In the genomic region with DNA sequence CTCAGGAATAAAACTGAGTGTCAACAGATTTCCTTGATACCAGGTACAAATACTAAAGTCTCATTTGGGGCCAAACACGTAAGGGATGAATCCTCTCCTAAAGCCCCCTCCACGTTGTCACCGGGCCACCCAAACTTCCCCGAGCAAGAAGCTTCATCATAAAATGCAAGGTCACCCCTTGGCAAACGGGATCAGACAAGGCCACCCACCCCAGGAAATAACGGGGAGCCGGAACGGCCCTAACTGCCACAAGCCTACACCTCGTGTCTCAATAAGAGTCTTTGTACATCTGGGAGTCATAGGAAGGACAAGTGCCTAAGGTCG, we compare ENCODE assay signal across 8 cellular contexts. TPM values are rescaled to one million over a fixed set of nuclear protein-coding genes. Genes with fewer than 3 reads are reported as not detected.
DNase-seq lines count a peak whose midpoint lies in the region; ATAC-seq and TF ChIP-seq lines count a peak whose summit lies in the region.

No MANE protein-coding gene starts in this region.

- H3K18ac ChIP-seq in neuronal stem cell (ENCODE audit: low read length), result no peak overlapping the region

- peaks cover 61% of the 10 kb centered on the region for H3K79me2 ChIP-seq in OCI-LY3 (ENCODE audit: low read length)

- no peak overlapping the region for H4K8ac ChIP-seq in neuronal stem cell (ENCODE audit: low read depth, low read length)

- peaks cover 34% of the 10 kb centered on the region for H3K79me1 ChIP-seq in neuronal stem cell (ENCODE audit: low read depth, low read length)

- H2BK5ac ChIP-seq in neuronal stem cell (ENCODE audit: low read length), result no peak overlapping the region

- peaks cover 48% of the 10 kb centered on the region for H3K36me3 ChIP-seq in CD8-positive, alpha-beta T cell (ENCODE audit: insufficient read depth, low read length)
- H3K36me3 ChIP-seq in OCI-LY3 (replicated peaks; ENCODE audit: low read depth, low read length) (peaks cover 56% of the 10 kb centered on the region), neuronal stem cell (replicated peaks in 1 of 2; ENCODE audit: control insufficient read depth in 2 of 2, insufficient read depth in 2 of 2, low read length in 2 of 2) (peaks cover 48 to 52% of the 10 kb centered on the region in 2 donors)

- H2AFZ ChIP-seq in OCI-LY3 (ENCODE audit: low read depth, low read length), result no peak overlapping the region
- no peak overlapping the region for H2AFZ ChIP-seq in neuronal stem cell (ENCODE audit: low read length)

- H3K27ac ChIP-seq in CD8-positive, alpha-beta T cell (ENCODE audit: low read depth, low read length), result peak overlapping the region; percentile 83
- peak overlapping the region; percentile 76 for H3K27ac ChIP-seq in OCI-LY3 (ENCODE audit: low read length)
- peak overlapping the region; percentile 36 for H3K27ac ChIP-seq in neuronal stem cell (replicated peaks; ENCODE audit: low read length)

- no peak overlapping the region for H3K14ac ChIP-seq in neuronal stem cell (ENCODE audit: low read length)

- H3K4ac ChIP-seq in neuronal stem cell (ENCODE audit: low read length), result no peak overlapping the region

- no peak overlapping the region for H3K23ac ChIP-seq in neuronal stem cell (ENCODE audit: low read depth, low read length, poor library complexity)

- no peak overlapping the region for H2BK15ac ChIP-seq in neuronal stem cell (ENCODE audit: low read length)

- H3K4me3 Mint-ChIP-seq in CD8-positive, alpha-beta T cell, result peak overlapping the region; percentile 92

- H2AK5ac ChIP-seq in neuronal stem cell (ENCODE audit: low read depth, low read length), result no peak overlapping the region

- peaks cover 52% of the 10 kb centered on the region for H3K4me1 ChIP-seq in CD8-positive, alpha-beta T cell (ENCODE audit: insufficient read depth, low read length)
- H3K4me1 ChIP-seq in OCI-LY3 (ENCODE audit: low read length) (peaks cover 31% of the 10 kb centered on the region), neuronal stem cell (ENCODE audit: control insufficient read depth in 2 of 2, insufficient read depth in 1 of 2, low read depth in 1 of 2, low read length in 2 of 2) (peaks cover 13 to 28% of the 10 kb centered on the region in 2 donors)

- no peaks in the 10 kb centered on the region for H3K9me3 Mint-ChIP-seq in CD8-positive, alpha-beta T cell

- H3K9me3 ChIP-seq in CD8-positive, alpha-beta T cell (ENCODE audit: low read length), result no peaks in the 10 kb centered on the region
- H3K9me3 ChIP-seq in OCI-LY3 (ENCODE audit: insufficient read depth, low read length) (no peaks in the 10 kb centered on the region), neuronal stem cell (replicated peaks in 1 of 2; ENCODE audit: control insufficient read depth in 2 of 2, insufficient read depth in 1 of 2, low read depth in 1 of 2, low read length in 2 of 2) (no peaks in the 10 kb centered on the region)

- no peak overlapping the region for H2BK12ac ChIP-seq in neuronal stem cell (ENCODE audit: low read length)

- CTCF ChIA-PET in CD8-positive, alpha-beta T cell (lab: Charles Lee), result no interaction called here

- no CpG with 5 or more reads among the region's 10 CpGs for WGBS in neuronal stem cell (ENCODE audit: extremely low coverage in 2 of 2, insufficient read length in 2 of 2, insufficient replicate concordance in 1 of 2), 2 donors

- H3K9ac ChIP-seq in OCI-LY3 (ENCODE audit: low read length) (peak overlapping the region; percentile 95), neuronal stem cell (ENCODE audit: low read depth, low read length, poor library complexity) (peak overlapping the region; percentile 93)

- H3K27me3 Mint-ChIP-seq in CD8-positive, alpha-beta T cell (ENCODE audit: low read depth), result no peaks in the 10 kb centered on the region

- no peak for DNase-seq in CD8-positive, alpha-beta T cell
- DNase-seq in epithelial cell of proximal tubule (ENCODE audit: low read depth) (no peak), neuronal stem cell (ENCODE audit: low spot score) (no peak), NCI-H2196 (lab: John Stamatoyannopoulos, UW; ENCODE audit: unreplicated experiment) (no peak), 8988T (no peak), omental fat pad (ENCODE audit: low spot score) (no peak)
- DNase-seq in stimulated activated CD4-positive, alpha-beta T cell treated with anti-CD3 and anti-CD28 coated beads, Interleukin-2, amount 100 ng/mL, for 48 hours, result no peak

- H3K36me3 Mint-ChIP-seq in CD8-positive, alpha-beta T cell, result peaks cover 56% of the 10 kb centered on the region

- H3K27ac Mint-ChIP-seq in CD8-positive, alpha-beta T cell, result peak overlapping the region; percentile 97

- ATAC-seq in CD8-positive, alpha-beta T cell, result peak; percentile 3
- no peak for ATAC-seq in omental fat pad (ENCODE audit: low FRiP score)

- H3K4me2 ChIP-seq in OCI-LY3 (ENCODE audit: low read length), result peak overlapping the region; percentile 95
- peak overlapping the region; percentile 44 for H3K4me2 ChIP-seq in neuronal stem cell (ENCODE audit: insufficient read depth, low read length, poor library complexity, severe bottlenecking)

- H3K4me1 Mint-ChIP-seq in CD8-positive, alpha-beta T cell (ENCODE audit: low read depth), result peaks cover 56% of the 10 kb centered on the region

- TF ChIP-seq CTCF in CD8-positive, alpha-beta T cell (IDR thresholded peaks at IDR 0.05), result no peak
- TF ChIP-seq CTCF in OCI-LY3 (IDR thresholded peaks at IDR 0.05; ENCODE audit: low read depth, low read length), result no peak
- no peak for TF ChIP-seq CTCF in epithelial cell of proximal tubule (conservative IDR thresholded peaks at IDR 0.05; ENCODE audit: low read depth, low read length)
- TF ChIP-seq CTCF in omental fat pad (IDR thresholded peaks at IDR 0.05), result no peak

- H4K91ac ChIP-seq in neuronal stem cell (ENCODE audit: low read depth, low read length, poor library complexity), result no peak overlapping the region

- no peak overlapping the region for H2BK120ac ChIP-seq in neuronal stem cell (ENCODE audit: low read depth, low read length)

- H3K27me3 ChIP-seq in CD8-positive, alpha-beta T cell (ENCODE audit: insufficient read depth, low read length), result no peaks in the 10 kb centered on the region
- H3K27me3 ChIP-seq in OCI-LY3 (ENCODE audit: low read depth, low read length) (no peaks in the 10 kb centered on the region), neuronal stem cell (ENCODE audit: control insufficient read depth in 3 of 3, insufficient read depth in 3 of 3, low read depth in 1 of 3, low read length in 3 of 3) (no peaks in the 10 kb centered on the region)

- POLR2A ChIA-PET in CD8-positive, alpha-beta T cell (lab: Charles Lee), result interaction anchor here (1.2 to 2.8 kb wide), 8 partner anchors 9 to 222 kb away, joined by 3 to 21 read pairs (median 8); partner anchors contain the start of genes DAPK3, MRPL54, PIAS4 and ZBTB7A

- peak overlapping the region; percentile 70 for H3K4me3 ChIP-seq in CD8-positive, alpha-beta T cell (ENCODE audit: low read depth, low read length)
- H3K4me3 ChIP-seq in OCI-LY3 (ENCODE audit: low read length), result peak overlapping the region; percentile 90
- peak overlapping the region; percentile 96 for H3K4me3 ChIP-seq in epithelial cell of proximal tubule (ENCODE audit: low read depth, low read length)
- H3K4me3 ChIP-seq in neuronal stem cell (ENCODE audit: low read length in 2 of 2), result peak overlapping the region; percentile 98

- intact Hi-C loops in CD8-positive, alpha-beta T cell (cut with DNase I, micrococcal nuclease), result loop anchor here in 1 of 2 experiments (2.0 kb wide), 1 partner anchor 14 kb away; the partner anchor contains the start of gene DAPK3

- H4K20me1 ChIP-seq in OCI-LY3 (ENCODE audit: insufficient read depth, low read length), result peaks cover 56% of the 10 kb centered on the region

RNA-seq across cellular contexts. Expression of gene EEF2, which starts 0.7 kb away (rescaled TPM):
- total RNA-seq in CD8-positive, alpha-beta T cell, result 1,000 to 10,000 TPM; 2,844 to 2,933 TPM
- total RNA-seq in epithelial cell of proximal tubule (1,327 and 1,998 TPM in 2 replicates), omental fat pad (1,000 to 10,000 TPM; 1,922 to 2,283 (median 2,030) TPM)
- polyA plus RNA-seq in neuronal stem cell (2013, experiment 1 of 2), result 2,427 TPM
- 2,458 TPM for polyA plus RNA-seq in neuronal stem cell (2013, experiment 2 of 2)

RNA-seq across cellular contexts. Expression of gene DAPK3, which starts 13.6 kb away (rescaled TPM):
- total RNA-seq in CD8-positive, alpha-beta T cell, result 10 to 100 TPM; 20.7 to 21.5 TPM
- total RNA-seq in epithelial cell of proximal tubule (112 and 124 TPM in 2 replicates), omental fat pad (10 to 100 TPM; 40.7 to 71.7 (median 56.9) TPM)
- 56.3 TPM for polyA plus RNA-seq in neuronal stem cell (2013, experiment 1 of 2)
- 55.0 TPM for polyA plus RNA-seq in neuronal stem cell (2013, experiment 2 of 2)

RNA-seq across cellular contexts. Expression of gene PIAS4, which starts 23.0 kb away (rescaled TPM):
- total RNA-seq in CD8-positive, alpha-beta T cell, result 10 to 100 TPM; 11.6 to 14.9 TPM
- 26.7 and 31.5 TPM in 2 replicates for total RNA-seq in epithelial cell of proximal tubule
- polyA plus RNA-seq in neuronal stem cell (2013, experiment 1 of 2), result 64.0 TPM
- polyA plus RNA-seq in neuronal stem cell (2013, experiment 2 of 2), result 61.2 TPM
- 10 to 100 TPM; 10.6 to 21.6 (median 11.2) TPM for total RNA-seq in omental fat pad

RNA-seq across cellular contexts. Expression of gene NMRK2, which starts 51.7 kb away (rescaled TPM):
- total RNA-seq in CD8-positive, alpha-beta T cell, result not detected
- total RNA-seq in epithelial cell of proximal tubule (not detected in 2 replicates), omental fat pad (not detected)
- polyA plus RNA-seq in neuronal stem cell (2013, experiment 1 of 2), result 0.60 TPM
- polyA plus RNA-seq in neuronal stem cell (2013, experiment 2 of 2), result 0.72 TPM
